ENCODE assay signal across 10 cellular contexts in the genomic region with DNA sequence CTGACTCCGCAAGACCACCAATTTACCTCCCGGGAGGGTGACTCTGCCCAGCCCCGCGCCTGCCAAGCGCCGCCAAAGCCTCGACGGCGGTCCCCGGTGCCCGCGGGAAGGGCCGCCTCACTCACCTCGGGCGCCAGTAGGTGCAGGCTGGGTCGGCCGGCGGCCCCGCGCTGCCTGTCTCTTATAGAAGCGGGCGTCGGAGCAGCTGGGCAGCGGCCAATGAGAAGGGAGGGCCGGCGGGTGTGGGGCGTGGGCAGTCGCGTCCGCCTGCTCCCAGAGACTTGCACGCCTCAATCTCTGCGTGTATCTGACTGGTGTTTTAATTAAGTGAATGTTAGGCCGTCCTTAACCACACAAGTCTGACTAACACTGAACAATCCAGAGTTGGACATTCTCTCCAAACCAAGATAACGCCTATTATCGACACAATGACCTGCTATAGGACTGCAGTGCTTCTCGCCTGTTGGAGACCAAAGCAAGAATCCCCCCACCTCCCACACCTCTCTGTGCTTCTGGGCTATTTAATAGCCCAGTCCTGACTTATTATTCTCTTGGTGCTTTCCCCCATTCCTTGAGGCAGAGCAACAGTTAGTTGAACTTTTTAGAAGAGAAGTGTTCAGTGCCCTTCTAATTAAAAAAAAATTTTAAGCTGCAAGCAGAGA. TPM values are rescaled to one million over a fixed set of nuclear protein-coding genes. Genes with fewer than 3 reads are reported as not detected.
DNase-seq lines count a peak whose midpoint lies in the region; ATAC-seq and TF ChIP-seq lines count a peak whose summit lies in the region.
"Had no signal": no experiment of that assay in that cellular context is flagged by ENCODE, and none has a peak within 500 bp of the region (broad histone marks: within the 10 kb centered on the region; RNA-seq: fewer than 3 reads in every experiment).

A gene (minus strand): TSS at position 154 of the 662 bp plus-strand sequence. CDS start 5,507 bp downstream, outside the sequence.

- peak within 1 kb of the TSS; percentile 53 for H3K4me3 Mint-ChIP-seq in glutamatergic neuron (ENCODE audit: unreplicated experiment)
- H3K4me3 Mint-ChIP-seq: T-helper 17 cell had no signal

- H3K9ac ChIP-seq in trophoblast cell (ENCODE audit: low read length) = no peak within 1 kb of the TSS

- peak within 1 kb of the TSS; percentile 44 for H3K4me2 ChIP-seq in trophoblast cell (ENCODE audit: low read length)

- no peaks in the 10 kb centered on the region for H3K36me3 ChIP-seq in RWPE2 (ENCODE audit: low read depth)
- no peaks in the 10 kb centered on the region for H3K36me3 ChIP-seq in trophoblast cell (ENCODE audit: control insufficient read depth in 1 of 2, insufficient read depth in 2 of 2, low read length in 2 of 2)

- H3K9me3 Mint-ChIP-seq in glutamatergic neuron (ENCODE audit: unreplicated experiment) = peaks cover 5% of the 10 kb centered on the region

- WGBS in trophoblast cell (ENCODE audit: extremely low coverage, insufficient coverage, insufficient read length) = no CpG with 5 or more reads among the region's 36 CpGs

- H2BK120ac ChIP-seq in trophoblast cell (ENCODE audit: insufficient read depth, low read length, poor library complexity) = no peak within 1 kb of the TSS

- no peaks in the 10 kb centered on the region for H3K79me2 ChIP-seq in trophoblast cell (ENCODE audit: control insufficient read depth, insufficient read depth, low read length, poor library complexity)

- no peak within 1 kb of the TSS for H2AK5ac ChIP-seq in trophoblast cell (ENCODE audit: low read length)

- H3K27me3 Mint-ChIP-seq in glutamatergic neuron (ENCODE audit: unreplicated experiment) = peaks cover 14% of the 10 kb centered on the region

- H3K27me3 ChIP-seq in RWPE2 (ENCODE audit: insufficient read depth, poor library complexity, severe bottlenecking) (peaks cover 46% of the 10 kb centered on the region), trophoblast cell (ENCODE audit: insufficient read depth, low read length) (peaks cover 15% of the 10 kb centered on the region)

- H2BK12ac ChIP-seq in trophoblast cell (ENCODE audit: low read length) = no peak within 1 kb of the TSS

- H3K4me1 Mint-ChIP-seq in glutamatergic neuron (ENCODE audit: low read depth, unreplicated experiment) = no peaks in the 10 kb centered on the region
- H3K4me1 Mint-ChIP-seq: T-helper 17 cell had no signal

- H3K4me1 ChIP-seq in RWPE2 (ENCODE audit: insufficient read depth, poor library complexity, severe bottlenecking) (no peaks in the 10 kb centered on the region), trophoblast cell (ENCODE audit: control insufficient read depth in 1 of 2, insufficient read depth in 2 of 2, low read length in 2 of 2) (no peaks in the 10 kb centered on the region)

- H2AFZ ChIP-seq in trophoblast cell (ENCODE audit: insufficient read depth, low read length, poor library complexity) = no peak within 1 kb of the TSS

- no peak for TF ChIP-seq CTCF in RWPE2 (IDR thresholded peaks at IDR 0.05; ENCODE audit: poor library complexity, severe bottlenecking)
- no peak for TF ChIP-seq CTCF in glutamatergic neuron (IDR thresholded peaks at IDR 0.05; ENCODE audit: partially characterized antibody, unreplicated experiment)

- no peak within 1 kb of the TSS for H4K91ac ChIP-seq in trophoblast cell (ENCODE audit: low read depth, low read length)

- no peak within 1 kb of the TSS for H3K27ac Mint-ChIP-seq in glutamatergic neuron (ENCODE audit: unreplicated experiment)
- H3K27ac Mint-ChIP-seq: T-helper 17 cell had no signal

- no peak within 1 kb of the TSS for H3K23ac ChIP-seq in trophoblast cell (ENCODE audit: low read length)

- no peak within 1 kb of the TSS for H3K4ac ChIP-seq in trophoblast cell (ENCODE audit: low read depth, low read length)

- H4K8ac ChIP-seq in trophoblast cell (ENCODE audit: low read depth, low read length) = no peak within 1 kb of the TSS

- no peak within 1 kb of the TSS for H3K18ac ChIP-seq in trophoblast cell (ENCODE audit: low read length)

- H3K36me3 Mint-ChIP-seq in glutamatergic neuron (ENCODE audit: unreplicated experiment) = no peaks in the 10 kb centered on the region

- peak; percentile 87 for ATAC-seq in RWPE2 (ENCODE audit: low read depth)
- ATAC-seq in HG02938 (IDR thresholded peaks at IDR 0.05; ENCODE audit: unreplicated experiment) = no peak
- no peak for ATAC-seq in HG03159 (IDR thresholded peaks at IDR 0.05; ENCODE audit: unreplicated experiment)
- ATAC-seq: T-helper 17 cell had no signal

- no peak within 1 kb of the TSS for H3K14ac ChIP-seq in trophoblast cell (ENCODE audit: low read length)

- H3K9me3 ChIP-seq in RWPE2 (ENCODE audit: severe bottlenecking) (no peaks in the 10 kb centered on the region), trophoblast cell (ENCODE audit: insufficient read depth, low read depth, low read length) (no peaks in the 10 kb centered on the region)

- H3K4me3 ChIP-seq in RWPE2 (ENCODE audit: severe bottlenecking) (no peak within 1 kb of the TSS), trophoblast cell (ENCODE audit: low read depth, low read length) (no peak within 1 kb of the TSS)

- H3K27ac ChIP-seq in RWPE2 (ENCODE audit: poor library complexity, severe bottlenecking) = no peak within 1 kb of the TSS
- no peak within 1 kb of the TSS for H3K27ac ChIP-seq in trophoblast cell (ENCODE audit: low read depth, low read length)
- H3K27ac ChIP-seq: HL-60 had no signal

- H4K12ac ChIP-seq in trophoblast cell (ENCODE audit: low read depth, low read length) = no peak within 1 kb of the TSS

- no peak within 1 kb of the TSS for H2BK5ac ChIP-seq in trophoblast cell (ENCODE audit: low read depth, low read length, poor library complexity)

- DNase-seq in ELR (ENCODE audit: low read depth) (peak; percentile 24), RWPE2 (ENCODE audit: low spot score) (no peak), glutamatergic neuron (peak; percentile 65), trophoblast cell (peak in 1 of 2 donors; percentile 19), hippocampal formation (lab: John Stamatoyannopoulos, UW) (no peak), NCI-H1694 (lab: John Stamatoyannopoulos, UW) (no peak)
- DNase-seq: T-helper 17 cell had no signal

- no peaks in the 10 kb centered on the region for H3K79me1 ChIP-seq in trophoblast cell (ENCODE audit: low read length)

RNA-seq across cellular contexts. Expression of the gene that starts here (rescaled TPM):
- 0.83 TPM for total RNA-seq in glutamatergic neuron (ENCODE audit: unreplicated experiment)
- polyA plus RNA-seq in trophoblast cell (2013) = 0.06 and 0.07 TPM in 2 replicates

Comparison
In these comparisons a context has a peak if more than half of its experiments do, and no peak if none do; other contexts are left out.
1. Peak in DNase-seq in glutamatergic neuron; RNA of the gene not detected or under 1 TPM.